In genomic region chr11:35040221-35040942, GRCh38 we compare ENCODE assay signal across 8 cellular contexts.
A peak's percentile ranks its signal among the peaks of the same experiment; 100 is the strongest.
DNase-seq lines count a peak whose midpoint lies in the region; ATAC-seq and TF ChIP-seq lines count a peak whose summit lies in the region.

No MANE protein-coding gene starts in this region.

- H3K36me3 ChIP-seq in OCI-LY7 (ENCODE audit: insufficient read depth, low read length): no peaks in the 10 kb centered on the region
- no peaks in the 10 kb centered on the region for H3K36me3 ChIP-seq in HAP-1 (replicated peaks)

- H3K4me3 Mint-ChIP-seq in naive thymus-derived CD8-positive, alpha-beta T cell: peak overlapping the region; percentile 6 to 84 (median 42)

- intact Hi-C loops in OCI-LY7 (cut with micrococcal nuclease; ENCODE audit: unreplicated experiment): no loop called here

- no peak for DNase-seq in OCI-LY7 (ENCODE audit: low spot score)
- DNase-seq in activated naive CD4-positive, alpha-beta T cell treated with Interleukin-2 at 50 U/mL for 16 hours: peak; percentile 70
- peak in 6 of 10 donors; percentile 21 to 76 (median 36) for DNase-seq in naive thymus-derived CD8-positive, alpha-beta T cell
- no peak for DNase-seq in coronary artery (ENCODE audit: low spot score)
- no peak for DNase-seq in HAP-1 (ENCODE audit: low spot score in 2 of 2)
- DNase-seq in NCI-H2196 (lab: John Stamatoyannopoulos, UW; ENCODE audit: unreplicated experiment): no peak

- no peaks in the 10 kb centered on the region; the same call in 1 of the 2 replicates for H3K9me2 ChIP-seq in OCI-LY7 (ENCODE audit: insufficient read depth, low read length)

- peak overlapping the region; percentile 8; the same call in 1 of the 2 replicates for H2AFZ ChIP-seq in OCI-LY7 (ENCODE audit: low read length)

- H3K4me1 Mint-ChIP-seq in naive thymus-derived CD8-positive, alpha-beta T cell: peaks cover 14 to 68% (median 39%) of the 10 kb centered on the region in 4 donors

- H3K27me3 Mint-ChIP-seq in naive thymus-derived CD8-positive, alpha-beta T cell: no peaks in the 10 kb centered on the region

- ATAC-seq in GM18505 (IDR thresholded peaks at IDR 0.05; ENCODE audit: unreplicated experiment) (peak; percentile 74), HG02763 (IDR thresholded peaks at IDR 0.05; ENCODE audit: unreplicated experiment) (peak; percentile 69)
- ATAC-seq in naive thymus-derived CD8-positive, alpha-beta T cell: peak; percentile 61 to 78

- H3K27ac Mint-ChIP-seq in naive thymus-derived CD8-positive, alpha-beta T cell: peak overlapping the region in 9 of 10 donors; percentile 66 to 94 (median 90)

- H3K9me3 ChIP-seq in OCI-LY7 (ENCODE audit: low read length) (no peaks in the 10 kb centered on the region), HAP-1 (no peaks in the 10 kb centered on the region)

- no peaks in the 10 kb centered on the region for H3K36me3 Mint-ChIP-seq in naive thymus-derived CD8-positive, alpha-beta T cell

- CTCF ChIA-PET in OCI-LY7 (lab: Charles Lee; ENCODE audit: unreplicated experiment): interaction anchor here (1.1 kb wide), 1 partner anchor 108 kb away, joined by 3 read pairs; no protein-coding TSS in a partner anchor

- H3K4me1 ChIP-seq in OCI-LY7 (ENCODE audit: insufficient read depth, low read length, poor library complexity, severe bottlenecking): peaks cover 6% of the 10 kb centered on the region
- no peaks in the 10 kb centered on the region for H3K4me1 ChIP-seq in HAP-1

- no peak for TF ChIP-seq POLR2A in GM18505 (IDR thresholded peaks at IDR 0.05; ENCODE audit: borderline replicate concordance, extremely low read depth, insufficient read depth, insufficient read length)

- in situ Hi-C loops in HAP-1 (cut with MboI; ENCODE audit: low sequenced_read_pairs): no loop called here

- no TSS peak for BruUV-seq in OCI-LY7 (replicated peaks; lab: Mats Ljungman, UMichigan)

- H4K20me1 ChIP-seq in OCI-LY7 (ENCODE audit: insufficient read depth, low read length): no peaks in the 10 kb centered on the region

- H3K27ac ChIP-seq in OCI-LY7 (ENCODE audit: low read depth, low read length, poor library complexity, severe bottlenecking) (no peak overlapping the region), coronary artery (peak overlapping the region in 1 of 2 donors; percentile 9)

- POLR2A ChIA-PET in OCI-LY7 (lab: Charles Lee): interaction anchor here (0.5 to 2.6 kb wide), 9 partner anchors 8 to 143 kb away, joined by 3 to 17 read pairs (median 5); no protein-coding TSS in a partner anchor
- POLR2A ChIA-PET in naive thymus-derived CD8-positive, alpha-beta T cell (lab: Charles Lee): interaction anchor here (1.3 to 1.4 kb wide), 2 partner anchors 10 to 99 kb away, joined by 4 read pairs; partner anchors contain the start of gene CD44

- H3K27me3 ChIP-seq in HAP-1 (ENCODE audit: low read depth): peaks cover 12% of the 10 kb centered on the region

- H3K79me2 ChIP-seq in OCI-LY7 (ENCODE audit: insufficient read depth, low read depth, low read length): no peaks in the 10 kb centered on the region

- peak overlapping the region; percentile 40 for H3K4me2 ChIP-seq in OCI-LY7 (ENCODE audit: low read length)

- H3K4me3 ChIP-seq in OCI-LY7 (ENCODE audit: low read depth, low read length, poor library complexity, severe bottlenecking) (no peak overlapping the region), coronary artery (no peak overlapping the region), HAP-1 (no peak overlapping the region)

- TF ChIP-seq CTCF in OCI-LY7 (conservative IDR thresholded peaks at IDR 0.05; ENCODE audit: low read length) (no peak), coronary artery (IDR thresholded peaks at IDR 0.05) (no peak)

- H3K9me3 Mint-ChIP-seq in naive thymus-derived CD8-positive, alpha-beta T cell: peaks cover 0 to 4% (median 0%) of the 10 kb centered on the region in 9 donors

Comparison
In these comparisons a context has a peak if more than half of its experiments do, and no peak if none do; other contexts are left out.
1. DNase-seq: peak in activated naive CD4-positive, alpha-beta T cell treated with Interleukin-2 at 50 U/mL for 16 hours (single experiment) and naive thymus-derived CD8-positive, alpha-beta T cell (6 of 10); none in OCI-LY7 (single experiment), coronary artery (single experiment), HAP-1 (0 of 2) and NCI-H2196 (single experiment).
2. Peak in every context shown above with its lines, with median percentiles within 50 percentile points of each other: ATAC-seq.